2 cellular contexts compared by ENCODE assay signal in the genomic region with DNA sequence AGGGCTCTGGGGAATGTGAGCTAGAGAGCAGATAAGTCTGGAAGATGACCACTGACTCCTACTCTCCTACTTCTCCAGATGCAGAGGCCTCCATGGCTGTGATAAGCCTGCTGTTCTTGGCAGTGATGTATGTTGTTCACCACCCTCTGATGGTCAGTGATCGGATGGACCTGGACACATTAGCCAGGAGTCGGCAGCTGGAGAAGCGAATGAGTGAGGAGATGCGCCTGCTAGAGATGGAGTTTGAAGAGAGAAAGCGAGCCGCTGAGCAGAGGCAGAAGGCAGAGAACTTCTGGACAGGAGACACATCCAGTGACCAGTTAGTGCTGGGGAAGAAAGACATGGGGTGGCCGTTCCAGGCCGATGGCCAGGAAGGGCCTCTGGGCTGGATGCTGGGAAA.
TF ChIP-seq lines count a peak whose summit lies in the region.

No MANE protein-coding gene starts in this region.

TF ChIP-seq in HCT116, 20 proteins besides CTCF, POLR2A, EP300 and RAD21:
- no peak for TF ChIP-seq SP1 (IDR thresholded peaks at IDR 0.05; ENCODE audit: low read depth)
- TF ChIP-seq, protein P1, sequence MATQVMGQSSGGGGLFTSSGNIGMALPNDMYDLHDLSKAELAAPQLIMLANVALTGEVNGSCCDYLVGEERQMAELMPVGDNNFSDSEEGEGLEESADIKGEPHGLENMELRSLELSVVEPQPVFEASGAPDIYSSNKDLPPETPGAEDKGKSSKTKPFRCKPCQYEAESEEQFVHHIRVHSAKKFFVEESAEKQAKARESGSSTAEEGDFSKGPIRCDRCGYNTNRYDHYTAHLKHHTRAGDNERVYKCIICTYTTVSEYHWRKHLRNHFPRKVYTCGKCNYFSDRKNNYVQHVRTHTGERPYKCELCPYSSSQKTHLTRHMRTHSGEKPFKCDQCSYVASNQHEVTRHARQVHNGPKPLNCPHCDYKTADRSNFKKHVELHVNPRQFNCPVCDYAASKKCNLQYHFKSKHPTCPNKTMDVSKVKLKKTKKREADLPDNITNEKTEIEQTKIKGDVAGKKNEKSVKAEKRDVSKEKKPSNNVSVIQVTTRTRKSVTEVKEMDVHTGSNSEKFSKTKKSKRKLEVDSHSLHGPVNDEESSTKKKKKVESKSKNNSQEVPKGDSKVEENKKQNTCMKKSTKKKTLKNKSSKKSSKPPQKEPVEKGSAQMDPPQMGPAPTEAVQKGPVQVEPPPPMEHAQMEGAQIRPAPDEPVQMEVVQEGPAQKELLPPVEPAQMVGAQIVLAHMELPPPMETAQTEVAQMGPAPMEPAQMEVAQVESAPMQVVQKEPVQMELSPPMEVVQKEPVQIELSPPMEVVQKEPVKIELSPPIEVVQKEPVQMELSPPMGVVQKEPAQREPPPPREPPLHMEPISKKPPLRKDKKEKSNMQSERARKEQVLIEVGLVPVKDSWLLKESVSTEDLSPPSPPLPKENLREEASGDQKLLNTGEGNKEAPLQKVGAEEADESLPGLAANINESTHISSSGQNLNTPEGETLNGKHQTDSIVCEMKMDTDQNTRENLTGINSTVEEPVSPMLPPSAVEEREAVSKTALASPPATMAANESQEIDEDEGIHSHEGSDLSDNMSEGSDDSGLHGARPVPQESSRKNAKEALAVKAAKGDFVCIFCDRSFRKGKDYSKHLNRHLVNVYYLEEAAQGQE (IDR thresholded peaks at IDR 0.05; ENCODE audit: low read depth) = no peak
- TF ChIP-seq EZH2 (IDR thresholded peaks at IDR 0.05) = no peak
- TF ChIP-seq SRF (IDR thresholded peaks at IDR 0.05; ENCODE audit: low read depth) = no peak
- TF ChIP-seq FOSL1 (IDR thresholded peaks at IDR 0.05; ENCODE audit: low read depth) = no peak
- TF ChIP-seq SIN3A (IDR thresholded peaks at IDR 0.05; ENCODE audit: low read depth) = no peak
- no peak for TF ChIP-seq POLR2AphosphoS5 (IDR thresholded peaks at IDR 0.05; ENCODE audit: low read depth, low read length)
- TF ChIP-seq ZNF274 (IDR thresholded peaks at IDR 0.05; ENCODE audit: low read depth, low read length) = no peak
- TF ChIP-seq CBX3 (IDR thresholded peaks at IDR 0.05; ENCODE audit: low read depth) = no peak
- TF ChIP-seq, protein P2, sequence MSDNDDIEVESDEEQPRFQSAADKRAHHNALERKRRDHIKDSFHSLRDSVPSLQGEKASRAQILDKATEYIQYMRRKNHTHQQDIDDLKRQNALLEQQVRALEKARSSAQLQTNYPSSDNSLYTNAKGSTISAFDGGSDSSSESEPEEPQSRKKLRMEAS (IDR thresholded peaks at IDR 0.05) = no peak
- no peak for TF ChIP-seq YY1 (IDR thresholded peaks at IDR 0.05; ENCODE audit: extremely low read depth, insufficient replicate concordance, low read depth, low read length)
- TF ChIP-seq, protein P3, sequence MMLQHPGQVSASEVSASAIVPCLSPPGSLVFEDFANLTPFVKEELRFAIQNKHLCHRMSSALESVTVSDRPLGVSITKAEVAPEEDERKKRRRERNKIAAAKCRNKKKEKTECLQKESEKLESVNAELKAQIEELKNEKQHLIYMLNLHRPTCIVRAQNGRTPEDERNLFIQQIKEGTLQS (IDR thresholded peaks at IDR 0.05) = no peak
- no peak for TF ChIP-seq ZFX (IDR thresholded peaks at IDR 0.05)
TF ChIP-seq in HCT116: peak in this region for 0.

TF ChIP-seq in WTC11, 78 proteins besides CTCF, POLR2A, EP300 and RAD21:
- no peak for TF ChIP-seq TCF7 (CRISPR knock-in tag; IDR thresholded peaks at IDR 0.05; ENCODE audit: low read depth)
- no peak for TF ChIP-seq ZNF396 (CRISPR knock-in tag; IDR thresholded peaks at IDR 0.05; ENCODE audit: borderline replicate concordance)
- TF ChIP-seq, protein P4, sequence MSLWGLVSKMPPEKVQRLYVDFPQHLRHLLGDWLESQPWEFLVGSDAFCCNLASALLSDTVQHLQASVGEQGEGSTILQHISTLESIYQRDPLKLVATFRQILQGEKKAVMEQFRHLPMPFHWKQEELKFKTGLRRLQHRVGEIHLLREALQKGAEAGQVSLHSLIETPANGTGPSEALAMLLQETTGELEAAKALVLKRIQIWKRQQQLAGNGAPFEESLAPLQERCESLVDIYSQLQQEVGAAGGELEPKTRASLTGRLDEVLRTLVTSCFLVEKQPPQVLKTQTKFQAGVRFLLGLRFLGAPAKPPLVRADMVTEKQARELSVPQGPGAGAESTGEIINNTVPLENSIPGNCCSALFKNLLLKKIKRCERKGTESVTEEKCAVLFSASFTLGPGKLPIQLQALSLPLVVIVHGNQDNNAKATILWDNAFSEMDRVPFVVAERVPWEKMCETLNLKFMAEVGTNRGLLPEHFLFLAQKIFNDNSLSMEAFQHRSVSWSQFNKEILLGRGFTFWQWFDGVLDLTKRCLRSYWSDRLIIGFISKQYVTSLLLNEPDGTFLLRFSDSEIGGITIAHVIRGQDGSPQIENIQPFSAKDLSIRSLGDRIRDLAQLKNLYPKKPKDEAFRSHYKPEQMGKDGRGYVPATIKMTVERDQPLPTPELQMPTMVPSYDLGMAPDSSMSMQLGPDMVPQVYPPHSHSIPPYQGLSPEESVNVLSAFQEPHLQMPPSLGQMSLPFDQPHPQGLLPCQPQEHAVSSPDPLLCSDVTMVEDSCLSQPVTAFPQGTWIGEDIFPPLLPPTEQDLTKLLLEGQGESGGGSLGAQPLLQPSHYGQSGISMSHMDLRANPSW (CRISPR knock-in tag; conservative IDR thresholded peaks at IDR 0.05; ENCODE audit: low read depth) = no peak
- TF ChIP-seq ETV6 (CRISPR knock-in tag; IDR thresholded peaks at IDR 0.05) = no peak
- no peak for TF ChIP-seq RELA (CRISPR knock-in tag; IDR thresholded peaks at IDR 0.05; ENCODE audit: borderline replicate concordance)
TF ChIP-seq in WTC11: peak in this region for 0.
